ENCODE assay signal across 20 cellular contexts in genomic region chr2:85161626-85161960, GRCh38. TPM values are rescaled to one million over a fixed set of nuclear protein-coding genes. Genes with fewer than 3 reads are reported as not detected.
DNase-seq lines count a peak whose midpoint lies in the region; FAIRE-seq and TF ChIP-seq lines count a peak whose summit lies in the region.
"Had no signal": no experiment of that assay in that cellular context is flagged by ENCODE, and none has a peak within 500 bp of the region (broad histone marks: within the 10 kb centered on the region; RNA-seq: fewer than 3 reads in every experiment).

No MANE protein-coding gene starts in this region.

- no peaks in the 10 kb centered on the region for H3K9me3 Mint-ChIP-seq in activated CD4-positive, alpha-beta memory T cell treated with anti-CD3 and anti-CD28 coated beads, Interleukin-2, amount 10 ng/mL, durations not matched to agents 7 days and 5 days

- FAIRE-seq in GM19239 (lab: Jason Lieb, UNC) = no peak
- FAIRE-seq: K562 had no signal

- H3K36me3 Mint-ChIP-seq in activated CD4-positive, alpha-beta memory T cell treated with anti-CD3 and anti-CD28 coated beads, Interleukin-2, amount 10 ng/mL, durations not matched to agents 7 days and 5 days (ENCODE audit: low read depth) = no peaks in the 10 kb centered on the region
- H3K36me3 Mint-ChIP-seq: activated CD8-positive, alpha-beta memory T cell treated with anti-CD3 and anti-CD28 coated beads, Interleukin-2, amount 10 ng/mL, durations not matched to agents 7 days and 5 days had no signal

- TF ChIP-seq CTCF in RWPE1 (conservative IDR thresholded peaks at IDR 0.05; ENCODE audit: low read depth) (no peak), fibroblast of the aortic adventitia (IDR thresholded peaks at IDR 0.05; ENCODE audit: insufficient read depth, low read length) (no peak)

- peak overlapping the region; percentile 35 for H3K27ac ChIP-seq in RWPE1
- H3K27ac ChIP-seq: epithelial cell of prostate, thoracic aorta had no signal

- CTCF ChIA-PET in RWPE1 (lab: Yijun Ruan, JAX) = no interaction called here
- CTCF ChIA-PET in activated CD4-positive, alpha-beta memory T cell treated with anti-CD3 and anti-CD28 coated beads, Interleukin-2, amount 10 ng/mL, durations not matched to agents 7 days and 5 days (lab: Charles Lee) = no interaction called here

- no peak overlapping the region for H3K4me3 ChIP-seq in fibroblast of the aortic adventitia (ENCODE audit: low read depth, low read length)
- H3K4me3 ChIP-seq: K562, thoracic aorta had no signal

- no peak overlapping the region for H3K27ac Mint-ChIP-seq in activated CD4-positive, alpha-beta memory T cell treated with anti-CD3 and anti-CD28 coated beads, Interleukin-2, amount 10 ng/mL, durations not matched to agents 7 days and 5 days
- H3K27ac Mint-ChIP-seq: activated CD8-positive, alpha-beta memory T cell treated with anti-CD3 and anti-CD28 coated beads, Interleukin-2, amount 10 ng/mL, durations not matched to agents 7 days and 5 days; T-helper 17 cell had no signal

- peaks cover 3% of the 10 kb centered on the region for H3K27me3 Mint-ChIP-seq in activated CD4-positive, alpha-beta memory T cell treated with anti-CD3 and anti-CD28 coated beads, Interleukin-2, amount 10 ng/mL, durations not matched to agents 7 days and 5 days

- no peaks in the 10 kb centered on the region for H3K4me1 Mint-ChIP-seq in activated CD4-positive, alpha-beta memory T cell treated with anti-CD3 and anti-CD28 coated beads, Interleukin-2, amount 10 ng/mL, durations not matched to agents 7 days and 5 days
- H3K4me1 Mint-ChIP-seq: activated CD8-positive, alpha-beta memory T cell treated with anti-CD3 and anti-CD28 coated beads, Interleukin-2, amount 10 ng/mL, durations not matched to agents 7 days and 5 days; T-helper 17 cell had no signal

- DNase-seq in H4 (ENCODE audit: low spot score) = peak; percentile 41
- DNase-seq in RWPE1 (ENCODE audit: low spot score) = no peak
- DNase-seq in fibroblast of the aortic adventitia (ENCODE audit: low read depth) = peak; percentile 56
- DNase-seq in stromal cell of bone marrow (ENCODE audit: low read depth) = peak; percentile 51
- no peak for DNase-seq in GM19239 (ENCODE audit: insufficient read length, low spot score)
- no peak for DNase-seq in activated CD4-positive, alpha-beta memory T cell treated with anti-CD3 and anti-CD28 coated beads, Interleukin-2, amount 10 ng/mL, durations not matched to agents 7 days and 5 days
- no peak for DNase-seq in NCI-H128 (lab: John Stamatoyannopoulos, UW; ENCODE audit: unreplicated experiment)
- DNase-seq: activated CD4-positive, CD25-positive, alpha-beta regulatory T cell treated with anti-CD3 and anti-CD28 coated beads, Interleukin-2, amount 50 U/mL, for 72 hours; activated CD8-positive, alpha-beta memory T cell treated with anti-CD3 and anti-CD28 coated beads, Interleukin-2, amount 10 ng/mL, durations not matched to agents 7 days and 5 days; activated gamma-delta T cell treated with Interleukin-2 at 50 U/mL for 16 hours; C1 segment of cervical spinal cord; DMS 273 treated with DMSO at 0.1 percent for 48 hours; mammary epithelial cell; NCI-H1105; NK-92 treated with Interleukin-12 subunit alpha and Interleukin-12 subunit beta, amount 100 ng/mL, for 24 hours; Right ventricle myocardium superior; T-helper 17 cell had no signal

- no peak overlapping the region for H3K4me3 Mint-ChIP-seq in activated CD4-positive, alpha-beta memory T cell treated with anti-CD3 and anti-CD28 coated beads, Interleukin-2, amount 10 ng/mL, durations not matched to agents 7 days and 5 days
- H3K4me3 Mint-ChIP-seq: activated CD8-positive, alpha-beta memory T cell treated with anti-CD3 and anti-CD28 coated beads, Interleukin-2, amount 10 ng/mL, durations not matched to agents 7 days and 5 days; T-helper 17 cell had no signal

- POLR2A ChIA-PET in RWPE1 (lab: Yijun Ruan, JAX; ENCODE audit: low non-redundant PET) = no interaction called here
- POLR2A ChIA-PET in activated CD4-positive, alpha-beta memory T cell treated with anti-CD3 and anti-CD28 coated beads, Interleukin-2, amount 10 ng/mL, durations not matched to agents 7 days and 5 days (lab: Charles Lee) = no interaction called here

RNA-seq across cellular contexts. Expression of gene TCF7L1, which starts 28.4 kb away (rescaled TPM):
- total RNA-seq in H4 (2014; rRNA removed; shearing (Covaris generic)) = 0.17 TPM in 1 of 2 replicates, not detected in the other
- total RNA-seq in fibroblast of the aortic adventitia (ENCODE audit: low replicate concordance) = 3.5 and 3.7 TPM in 2 replicates
- total RNA-seq in activated CD4-positive, alpha-beta memory T cell treated with anti-CD3 and anti-CD28 coated beads, Interleukin-2, amount 10 ng/mL, durations not matched to agents 7 days and 5 days = under 1 TPM in 1 of 2 experiments, not detected in 1; 0.08 TPM
- total RNA-seq: activated CD8-positive, alpha-beta memory T cell treated with anti-CD3 and anti-CD28 coated beads, Interleukin-2, amount 10 ng/mL, durations not matched to agents 7 days and 5 days had no signal

Comparison
In these comparisons a context has a peak if more than half of its experiments do, and no peak if none do; other contexts are left out.
1. DNase-seq: peak in H4 (single experiment), fibroblast of the aortic adventitia (single experiment) and stromal cell of bone marrow (single experiment); none in RWPE1 (single experiment), GM19239 (single experiment), activated CD4-positive, alpha-beta memory T cell treated with anti-CD3 and anti-CD28 coated beads, Interleukin-2, amount 10 ng/mL, durations not matched to agents 7 days and 5 days (single experiment) and NCI-H128 (single experiment).